13 cellular contexts compared by ENCODE assay signal in genomic region chr22:37842015-37842793, GRCh38. TPM values are rescaled to one million over a fixed set of nuclear protein-coding genes. Genes with fewer than 3 reads are reported as not detected.
DNase-seq lines count a peak whose midpoint lies in the region; ATAC-seq and TF ChIP-seq lines count a peak whose summit lies in the region.
"Had no signal": no experiment of that assay in that cellular context is flagged by ENCODE, and none has a peak within 500 bp of the region (broad histone marks: within the 10 kb centered on the region; RNA-seq: fewer than 3 reads in every experiment).

No MANE protein-coding gene starts in this region.

- TF ChIP-seq CTCF in OCI-LY3 (IDR thresholded peaks at IDR 0.05; ENCODE audit: low read depth, low read length) = no peak
- no peak for TF ChIP-seq CTCF in thyroid gland (IDR thresholded peaks at IDR 0.05)

- no peak for TF ChIP-seq POLR2A in thyroid gland (IDR thresholded peaks at IDR 0.05)

- H4K20me1 ChIP-seq in OCI-LY3 (ENCODE audit: insufficient read depth, low read length) = 0 out of 2 replicates have a peak, but pooled peaks cover 3% of the 10 kb centered on the region

- intact Hi-C loops in thyroid gland (cut with DNase I) = no loop called here

- DNase-seq in T-helper 1 cell (no peak), H4 (ENCODE audit: low spot score) (no peak), thyroid gland (no peak)
- DNase-seq in central memory CD8-positive, alpha-beta T cell (ENCODE audit: low spot score in 2 of 2) = no peak
- DNase-seq in stimulated activated CD8-positive, alpha-beta memory T cell treated with anti-CD3 and anti-CD28 coated beads, Interleukin-4, amount 100 ng/mL, for 48 hours = no peak
- DNase-seq: ACHN; NCI-H2081 treated with DMSO at 0.1 percent for 48 hours; stimulated activated CD4-positive, alpha-beta T cell treated with anti-CD3 and anti-CD28 coated beads, Interleukin-2, amount 100 ng/mL, for 24 hours had no signal

- ATAC-seq in central memory CD8-positive, alpha-beta T cell (replicated peaks; ENCODE audit: extremely low read depth, poor library complexity, severe bottlenecking) = no peak

- peaks cover 32% of the 10 kb centered on the region for H3K79me2 ChIP-seq in OCI-LY3 (ENCODE audit: low read length)

- H3K27ac ChIP-seq in OCI-LY3 (ENCODE audit: low read length) (no peak overlapping the region), thyroid gland (no peak overlapping the region)

- peaks cover 6% of the 10 kb centered on the region for H3K36me3 Mint-ChIP-seq in T-helper 1 cell treated with Interleukin-12 subunit alpha and Interleukin-12 subunit beta and Interleukin-4 antibody, amounts not matched to agents 30 μg/mL and 1 μg/mL, for 36 hours (ENCODE audit: low read depth)
- peaks cover 14% of the 10 kb centered on the region for H3K36me3 Mint-ChIP-seq in central memory CD8-positive, alpha-beta T cell (ENCODE audit: insufficient read depth)

- peaks cover 26% of the 10 kb centered on the region for H3K36me3 ChIP-seq in OCI-LY3 (replicated peaks; ENCODE audit: low read depth, low read length)
- peaks cover 22% of the 10 kb centered on the region for H3K36me3 ChIP-seq in neuron (ENCODE audit: insufficient read depth, low read length)
- H3K36me3 ChIP-seq in thyroid gland = peaks cover 23 to 28% of the 10 kb centered on the region in 2 donors

- H3K9me3 ChIP-seq in OCI-LY3 (ENCODE audit: insufficient read depth, low read length) (peaks cover 8% of the 10 kb centered on the region), neuron (ENCODE audit: low read length) (no peaks in the 10 kb centered on the region), thyroid gland (no peaks in the 10 kb centered on the region)

- H3K27me3 ChIP-seq in OCI-LY3 (ENCODE audit: low read depth, low read length) (no peaks in the 10 kb centered on the region), neuron (ENCODE audit: insufficient read depth, low read length) (no peaks in the 10 kb centered on the region), thyroid gland (no peaks in the 10 kb centered on the region)

- H3K9me3 Mint-ChIP-seq in T-helper 1 cell treated with Interleukin-12 subunit alpha and Interleukin-12 subunit beta and Interleukin-4 antibody, amounts not matched to agents 30 μg/mL and 1 μg/mL, for 36 hours = no peaks in the 10 kb centered on the region
- H3K9me3 Mint-ChIP-seq in central memory CD8-positive, alpha-beta T cell = no peaks in the 10 kb centered on the region

- H3K4me2 ChIP-seq in OCI-LY3 (ENCODE audit: low read length) = peak overlapping the region; percentile 67; the same call in 1 of the 2 replicates

- H2AFZ ChIP-seq in OCI-LY3 (ENCODE audit: low read depth, low read length) (no peak overlapping the region), neuron (ENCODE audit: low read depth, low read length) (no peak overlapping the region)

- H3K4me3 ChIP-seq in OCI-LY3 (ENCODE audit: low read length) = no peak overlapping the region
- H3K4me3 ChIP-seq in neuron (ENCODE audit: low read length) = peak overlapping the region; percentile 81
- no peak overlapping the region for H3K4me3 ChIP-seq in thyroid gland (replicated peaks in 1 of 3)

- peak overlapping the region; percentile 70 for H3K4me3 Mint-ChIP-seq in T-helper 1 cell treated with Interleukin-12 subunit alpha and Interleukin-12 subunit beta and Interleukin-4 antibody, amounts not matched to agents 30 μg/mL and 1 μg/mL, for 36 hours
- H3K4me3 Mint-ChIP-seq in central memory CD8-positive, alpha-beta T cell = peak overlapping the region; percentile 74

- WGBS in thyroid gland, 2 donors = 90 to 91% methylated on average over 10 of the region's 10 CpGs

- H3K4me1 ChIP-seq in OCI-LY3 (ENCODE audit: low read length) (peaks cover 8% of the 10 kb centered on the region), neuron (ENCODE audit: insufficient read depth, low read length) (peaks cover 8% of the 10 kb centered on the region), thyroid gland (peaks cover 7 to 9% of the 10 kb centered on the region in 2 donors)

- no peaks in the 10 kb centered on the region for H3K27me3 Mint-ChIP-seq in T-helper 1 cell treated with Interleukin-12 subunit alpha and Interleukin-12 subunit beta and Interleukin-4 antibody, amounts not matched to agents 30 μg/mL and 1 μg/mL, for 36 hours (ENCODE audit: low read depth)
- no peaks in the 10 kb centered on the region for H3K27me3 Mint-ChIP-seq in central memory CD8-positive, alpha-beta T cell

- H3K27ac Mint-ChIP-seq in T-helper 1 cell treated with Interleukin-12 subunit alpha and Interleukin-12 subunit beta and Interleukin-4 antibody, amounts not matched to agents 30 μg/mL and 1 μg/mL, for 36 hours = peak overlapping the region; percentile 68
- no peak overlapping the region for H3K27ac Mint-ChIP-seq in central memory CD8-positive, alpha-beta T cell (ENCODE audit: low read depth)

- H3K9ac ChIP-seq in OCI-LY3 (ENCODE audit: low read length) = no peak overlapping the region

- peaks cover 10% of the 10 kb centered on the region for H3K4me1 Mint-ChIP-seq in T-helper 1 cell treated with Interleukin-12 subunit alpha and Interleukin-12 subunit beta and Interleukin-4 antibody, amounts not matched to agents 30 μg/mL and 1 μg/mL, for 36 hours (ENCODE audit: low read depth)
- H3K4me1 Mint-ChIP-seq in central memory CD8-positive, alpha-beta T cell = peaks cover 11% of the 10 kb centered on the region

RNA-seq across cellular contexts. Expression of gene ANKRD54, which starts 1.9 kb away (rescaled TPM):
- total RNA-seq in H4 (2014; rRNA removed; shearing (Covaris generic)) = 18.3 and 19.5 TPM in 2 replicates
- 10 to 100 TPM; 54.7 to 75.9 (median 61.5) TPM for total RNA-seq in thyroid gland

RNA-seq across cellular contexts. Expression of gene EIF3L, which starts 7.0 kb away (rescaled TPM):
- total RNA-seq in H4 (2014; rRNA removed; shearing (Covaris generic)) = 478 and 514 TPM in 2 replicates
- total RNA-seq in thyroid gland = 100 to 1,000 TPM; 423 to 557 (median 455) TPM

RNA-seq across cellular contexts. Expression of gene GALR3, which starts 19.0 kb away (rescaled TPM):
- total RNA-seq in H4 (2014; rRNA removed; shearing (Covaris generic)) = not detected in 2 replicates
- not detected for total RNA-seq in thyroid gland
- total RNA-seq: dermis microvascular lymphatic vessel endothelial cell, temporal lobe had no signal

RNA-seq across cellular contexts. Expression of gene GCAT, which starts 34.5 kb away (rescaled TPM):
- 11.5 and 14.3 TPM in 2 replicates for total RNA-seq in H4 (2014; rRNA removed; shearing (Covaris generic))
- total RNA-seq in thyroid gland = 10 to 100 TPM; 30.4 to 59.1 (median 38.2) TPM
